Comparison of ENCODE assay signal across 8 cellular contexts in the genomic region with DNA sequence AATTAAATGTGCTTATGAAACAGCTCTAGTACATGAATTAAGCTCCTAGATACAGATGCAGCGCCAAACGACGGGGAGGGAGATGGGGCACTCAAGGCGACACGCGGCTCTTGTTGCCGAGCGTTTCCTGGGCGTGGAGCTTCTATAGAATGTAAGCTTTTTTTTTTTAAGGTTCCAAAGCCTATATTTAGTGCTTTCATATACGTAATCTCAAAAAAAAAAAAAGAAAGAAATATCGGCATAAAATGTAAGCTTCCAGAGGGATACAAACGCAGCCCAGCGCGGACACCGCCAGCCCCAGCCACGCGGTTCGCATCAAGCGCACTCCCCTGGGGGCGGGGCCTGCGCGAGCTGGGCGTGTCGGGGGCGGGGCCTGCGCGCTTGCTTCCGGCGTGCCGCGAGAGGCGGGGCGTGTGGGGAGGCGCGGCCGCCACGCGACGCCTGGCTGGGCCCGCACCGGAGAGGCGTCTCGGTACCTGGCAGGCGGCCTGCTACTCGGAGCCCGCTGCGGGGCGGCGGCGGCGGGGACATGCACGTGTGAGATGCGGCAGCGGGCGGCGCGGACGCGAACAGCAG. TPM values are rescaled to one million over a fixed set of nuclear protein-coding genes. Genes with fewer than 3 reads are reported as not detected.
A peak's percentile ranks its signal among the peaks of the same experiment; 100 is the strongest.
DNase-seq lines count a peak whose midpoint lies in the region; ATAC-seq and TF ChIP-seq lines count a peak whose summit lies in the region.

A gene with protein sequence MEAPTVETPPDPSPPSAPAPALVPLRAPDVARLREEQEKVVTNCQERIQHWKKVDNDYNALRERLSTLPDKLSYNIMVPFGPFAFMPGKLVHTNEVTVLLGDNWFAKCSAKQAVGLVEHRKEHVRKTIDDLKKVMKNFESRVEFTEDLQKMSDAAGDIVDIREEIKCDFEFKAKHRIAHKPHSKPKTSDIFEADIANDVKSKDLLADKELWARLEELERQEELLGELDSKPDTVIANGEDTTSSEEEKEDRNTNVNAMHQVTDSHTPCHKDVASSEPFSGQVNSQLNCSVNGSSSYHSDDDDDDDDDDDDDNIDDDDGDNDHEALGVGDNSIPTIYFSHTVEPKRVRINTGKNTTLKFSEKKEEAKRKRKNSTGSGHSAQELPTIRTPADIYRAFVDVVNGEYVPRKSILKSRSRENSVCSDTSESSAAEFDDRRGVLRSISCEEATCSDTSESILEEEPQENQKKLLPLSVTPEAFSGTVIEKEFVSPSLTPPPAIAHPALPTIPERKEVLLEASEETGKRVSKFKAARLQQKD (plus strand): TSS at position 412 of the 576 bp plus-strand sequence. CDS start 309 bp downstream, outside the sequence.

- no peaks in the 10 kb centered on the region for H3K9me3 ChIP-seq in BE2C
- H3K9me3 ChIP-seq in liver (ENCODE audit: control insufficient read depth in 4 of 4, low read length in 3 of 4) = peaks cover 0 to 5% (median 1%) of the 10 kb centered on the region in 4 donors

- no peak for TF ChIP-seq CTCF in BE2C (IDR thresholded peaks at IDR 0.05; ENCODE audit: low read depth, low read length)
- TF ChIP-seq CTCF in liver (IDR thresholded peaks at IDR 0.05; ENCODE audit: low read depth, low read length, missing input control) = no peak

- H3K4me1 ChIP-seq in BE2C (peaks cover 5% of the 10 kb centered on the region; the same call in 1 of the 2 replicates), liver (ENCODE audit: control insufficient read depth in 4 of 4, insufficient read depth in 4 of 4, low read length in 3 of 4) (peaks cover 7 to 22% (median 9%) of the 10 kb centered on the region in 4 donors)

- ATAC-seq in HG03442 (IDR thresholded peaks at IDR 0.05; ENCODE audit: unreplicated experiment) = peak; percentile 83

- H3K9me3 Mint-ChIP-seq in activated CD4-positive, alpha-beta T cell treated with anti-CD3 and anti-CD28 coated beads, Interleukin-2, amount 10 ng/mL, durations not matched to agents 7 days and 5 days = peaks cover 14% of the 10 kb centered on the region
- peaks cover 6% of the 10 kb centered on the region for H3K9me3 Mint-ChIP-seq in dendritic cell treated with granulocyte-macrophage colony-stimulating factor and Interleukin-4, amounts not matched to agents 40 ng/mL and 50 ng/mL, for 4 days

- H3K4me3 ChIP-seq in BE2C (ENCODE audit: low read depth, low read length) = peak within 1 kb of the TSS; percentile 83
- peak within 1 kb of the TSS; percentile 81 to 99 (median 85) for H3K4me3 ChIP-seq in liver (ENCODE audit: low read depth in 1 of 3, low read length in 3 of 3)

- intact Hi-C loops in dendritic cell treated with granulocyte-macrophage colony-stimulating factor and Interleukin-4, amounts not matched to agents 40 ng/mL and 50 ng/mL, for 4 days (cut with micrococcal nuclease) = loop anchor here (2.0 to 10.0 kb wide), 3 partner anchors 97 to 337 kb away; partner anchors contain the start of genes C19orf12 and POP4

- H3K27me3 Mint-ChIP-seq in activated CD4-positive, alpha-beta T cell treated with anti-CD3 and anti-CD28 coated beads, Interleukin-2, amount 10 ng/mL, durations not matched to agents 7 days and 5 days = no peaks in the 10 kb centered on the region
- H3K27me3 Mint-ChIP-seq in dendritic cell treated with granulocyte-macrophage colony-stimulating factor and Interleukin-4, amounts not matched to agents 40 ng/mL and 50 ng/mL, for 4 days = peaks cover 9% of the 10 kb centered on the region

- H3K9ac ChIP-seq in liver (ENCODE audit: low read depth in 1 of 2, low read length in 2 of 2) = peak within 1 kb of the TSS; percentile 42 to 78

- POLR2A ChIA-PET in activated CD4-positive, alpha-beta T cell treated with anti-CD3 and anti-CD28 coated beads, Interleukin-2, amount 10 ng/mL, durations not matched to agents 7 days and 5 days (lab: Charles Lee) = interaction anchor here (0.6 to 0.7 kb wide), 3 partner anchors 46 to 229 kb away, joined by 3 read pairs; no protein-coding TSS in a partner anchor

- WGBS in liver = 2% methylated on average over 59 of the region's 59 CpGs

- H3K36me3 ChIP-seq in BE2C (no peaks in the 10 kb centered on the region; the same call in 1 of the 2 replicates), liver (ENCODE audit: control insufficient read depth in 4 of 4, insufficient read depth in 3 of 4, low read depth in 1 of 4, low read length in 3 of 4) (no peaks in the 10 kb centered on the region)

- no peak for TF ChIP-seq RAD21 in liver (IDR thresholded peaks at IDR 0.05)

- H3K27ac ChIP-seq in liver (ENCODE audit: low read depth in 1 of 2, low read length in 2 of 2) = peak within 1 kb of the TSS; percentile 51 to 65

- H3K27ac Mint-ChIP-seq in activated CD4-positive, alpha-beta T cell treated with anti-CD3 and anti-CD28 coated beads, Interleukin-2, amount 10 ng/mL, durations not matched to agents 7 days and 5 days = peak within 1 kb of the TSS; percentile 94
- H3K27ac Mint-ChIP-seq in dendritic cell treated with granulocyte-macrophage colony-stimulating factor and Interleukin-4, amounts not matched to agents 40 ng/mL and 50 ng/mL, for 4 days = peak within 1 kb of the TSS; percentile 81

- peak within 1 kb of the TSS; percentile 96 for H3K4me3 Mint-ChIP-seq in activated CD4-positive, alpha-beta T cell treated with anti-CD3 and anti-CD28 coated beads, Interleukin-2, amount 10 ng/mL, durations not matched to agents 7 days and 5 days
- peak within 1 kb of the TSS; percentile 95 for H3K4me3 Mint-ChIP-seq in dendritic cell treated with granulocyte-macrophage colony-stimulating factor and Interleukin-4, amounts not matched to agents 40 ng/mL and 50 ng/mL, for 4 days

- H3K4me1 Mint-ChIP-seq in activated CD4-positive, alpha-beta T cell treated with anti-CD3 and anti-CD28 coated beads, Interleukin-2, amount 10 ng/mL, durations not matched to agents 7 days and 5 days = peaks cover 39% of the 10 kb centered on the region
- H3K4me1 Mint-ChIP-seq in dendritic cell treated with granulocyte-macrophage colony-stimulating factor and Interleukin-4, amounts not matched to agents 40 ng/mL and 50 ng/mL, for 4 days (ENCODE audit: low read depth) = peaks cover 27% of the 10 kb centered on the region

- DNase-seq in BE2C (peak; percentile 94), GM19240 (ENCODE audit: insufficient read length, low spot score) (peak; percentile 84), NCI-H526 treated with DMSO at 0.1 percent for 48 hours (lab: John Stamatoyannopoulos, UW) (peak; percentile 90)
- DNase-seq in activated CD4-positive, alpha-beta T cell treated with anti-CD3 and anti-CD28 coated beads, Interleukin-2, amount 10 ng/mL, durations not matched to agents 7 days and 5 days = peak; percentile 91
- peak; percentile 97 to 99 for DNase-seq in stimulated activated CD4-positive, alpha-beta T cell treated with anti-CD3 and anti-CD28 coated beads, Interleukin-2, amount 100 ng/mL, for 48 hours

- CTCF ChIA-PET in activated CD4-positive, alpha-beta T cell treated with anti-CD3 and anti-CD28 coated beads, Interleukin-2, amount 10 ng/mL, durations not matched to agents 7 days and 5 days (lab: Charles Lee) = interaction anchor here (0.6 to 1.3 kb wide), 10 partner anchors 18 to 396 kb away, joined by 3 to 5 read pairs (median 3); no protein-coding TSS in a partner anchor

- H3K27me3 ChIP-seq in BE2C (no peaks in the 10 kb centered on the region), liver (ENCODE audit: control insufficient read depth in 4 of 4, insufficient read depth in 4 of 4, low read length in 3 of 4) (no peaks in the 10 kb centered on the region)

- peaks cover 24% of the 10 kb centered on the region for H3K36me3 Mint-ChIP-seq in activated CD4-positive, alpha-beta T cell treated with anti-CD3 and anti-CD28 coated beads, Interleukin-2, amount 10 ng/mL, durations not matched to agents 7 days and 5 days (ENCODE audit: low read depth)
- peaks cover 6% of the 10 kb centered on the region for H3K36me3 Mint-ChIP-seq in dendritic cell treated with granulocyte-macrophage colony-stimulating factor and Interleukin-4, amounts not matched to agents 40 ng/mL and 50 ng/mL, for 4 days (ENCODE audit: low read depth)

TF ChIP-seq in liver, 16 proteins besides CTCF, POLR2A, EP300 and RAD21:
- TF ChIP-seq FOXA1 (IDR thresholded peaks at IDR 0.05) = no peak
- TF ChIP-seq, protein P1, sequence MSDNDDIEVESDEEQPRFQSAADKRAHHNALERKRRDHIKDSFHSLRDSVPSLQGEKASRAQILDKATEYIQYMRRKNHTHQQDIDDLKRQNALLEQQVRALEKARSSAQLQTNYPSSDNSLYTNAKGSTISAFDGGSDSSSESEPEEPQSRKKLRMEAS (IDR thresholded peaks at IDR 0.05) = peak; percentile 32

RNA-seq across cellular contexts. Expression of the gene that starts here (rescaled TPM):
- 78.3 TPM for polyA plus RNA-seq in BE2C (2012; ENCODE audit: insufficient read depth, insufficient read length, low read depth)
- total RNA-seq in activated CD4-positive, alpha-beta T cell treated with anti-CD3 and anti-CD28 coated beads, Interleukin-2, amount 10 ng/mL, durations not matched to agents 7 days and 5 days = 10 to 100 TPM; 54.8 to 54.9 TPM
- 10 to 100 TPM; 16.2 to 29.5 TPM for total RNA-seq in liver
- polyA plus RNA-seq in liver = 10 to 100 TPM; 12.2 to 15.1 TPM

Comparison
In these comparisons a context has a peak if more than half of its experiments do, and no peak if none do; other contexts are left out.
1. Peak in every context shown above with its lines: DNase-seq, ATAC-seq, H3K4me3 ChIP-seq and H3K27ac ChIP-seq.